7 cellular contexts compared by ENCODE assay signal in the genomic region with DNA sequence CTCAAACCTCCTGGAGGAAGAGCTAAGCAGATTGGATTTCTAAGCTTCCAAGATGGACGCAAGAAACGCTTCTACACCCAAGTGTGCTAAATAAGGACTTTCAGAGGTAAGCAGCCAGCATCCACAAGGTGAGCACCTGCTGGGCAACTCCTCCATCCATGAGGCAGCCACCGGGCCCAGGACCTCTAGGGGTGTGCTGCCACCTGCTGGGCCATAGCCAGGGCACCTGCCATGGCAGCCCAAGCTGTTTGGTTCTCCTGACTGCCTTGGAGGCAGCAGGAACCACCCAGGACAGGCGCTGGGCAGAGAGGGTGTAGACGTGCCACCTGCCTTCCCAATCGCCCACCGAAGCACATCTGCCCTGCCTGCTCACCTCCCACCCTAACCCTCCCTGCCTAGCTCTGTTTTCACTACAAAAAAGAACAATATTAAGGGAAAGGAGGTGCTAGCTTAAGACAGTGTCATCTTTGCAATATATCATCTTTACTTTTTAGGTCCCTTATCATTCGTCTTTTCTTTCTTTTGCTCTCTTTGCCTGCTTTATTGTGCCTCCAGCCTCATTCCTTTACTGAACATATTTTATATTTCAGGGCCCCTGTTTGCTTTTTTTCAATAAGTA. TPM values are rescaled to one million over a fixed set of nuclear protein-coding genes. Genes with fewer than 3 reads are reported as not detected.
A peak's percentile ranks its signal among the peaks of the same experiment; 100 is the strongest.
DNase-seq lines count a peak whose midpoint lies in the region; ATAC-seq and TF ChIP-seq lines count a peak whose summit lies in the region.

No MANE protein-coding gene starts in this region.

- H3K4me1 ChIP-seq in OCI-LY1 (ENCODE audit: insufficient read depth, low read length, severe bottlenecking) = peaks cover 7% of the 10 kb centered on the region
- peaks cover 8% of the 10 kb centered on the region for H3K4me1 ChIP-seq in smooth muscle cell (ENCODE audit: low read depth)
- H3K4me1 ChIP-seq in suprapubic skin = peaks cover 25% of the 10 kb centered on the region

- no peak overlapping the region for H3K27ac ChIP-seq in OCI-LY1 (ENCODE audit: low read depth, low read length, poor library complexity, severe bottlenecking)
- H3K27ac ChIP-seq in smooth muscle cell (ENCODE audit: low read depth) = no peak overlapping the region
- H3K27ac ChIP-seq in suprapubic skin = no peak overlapping the region

- WGBS in smooth muscle cell (ENCODE audit: low lambda C conversion rate) = 84% methylated on average over 8 of the region's 8 CpGs
- WGBS in suprapubic skin = 60% methylated on average over 8 of the region's 8 CpGs

- H3K9me2 ChIP-seq in OCI-LY1 (ENCODE audit: low read depth, low read length) = no peaks in the 10 kb centered on the region

- no peak for TF ChIP-seq EP300 in suprapubic skin (IDR thresholded peaks at IDR 0.05)

- no peaks in the 10 kb centered on the region for H3F3A ChIP-seq in OCI-LY1 (ENCODE audit: insufficient read depth, low read length)
- H3F3A ChIP-seq in smooth muscle cell (ENCODE audit: low read depth) = no peaks in the 10 kb centered on the region

- H3K27me3 ChIP-seq in OCI-LY1 (ENCODE audit: insufficient read depth, low read length) (no peaks in the 10 kb centered on the region), smooth muscle cell (ENCODE audit: low read depth) (no peaks in the 10 kb centered on the region), suprapubic skin (no peaks in the 10 kb centered on the region)

- H3K4me2 ChIP-seq in OCI-LY1 (ENCODE audit: low read length) (no peak overlapping the region), smooth muscle cell (no peak overlapping the region)

- H3K36me3 ChIP-seq in OCI-LY1 (ENCODE audit: insufficient read depth, low read length) = peaks cover 14% of the 10 kb centered on the region
- peaks cover under 1% of the 10 kb centered on the region for H3K36me3 ChIP-seq in smooth muscle cell (ENCODE audit: low read depth)
- peaks cover 25% of the 10 kb centered on the region for H3K36me3 ChIP-seq in suprapubic skin

- H4K20me1 ChIP-seq in OCI-LY1 (ENCODE audit: insufficient read depth, low read length) (no peaks in the 10 kb centered on the region), smooth muscle cell (ENCODE audit: low read depth) (peaks cover 68% of the 10 kb centered on the region)

- H3K79me2 ChIP-seq in OCI-LY1 (ENCODE audit: insufficient read depth, low read length) (no peaks in the 10 kb centered on the region), smooth muscle cell (ENCODE audit: low read depth) (peaks cover 10% of the 10 kb centered on the region)

- H3K9me3 ChIP-seq in OCI-LY1 (ENCODE audit: low read length) (no peaks in the 10 kb centered on the region), smooth muscle cell (replicated peaks; ENCODE audit: low read depth) (no peaks in the 10 kb centered on the region), suprapubic skin (no peaks in the 10 kb centered on the region)

- ATAC-seq in GM18498 (IDR thresholded peaks at IDR 0.05; ENCODE audit: unreplicated experiment) (peak; percentile 83), HG03342 (IDR thresholded peaks at IDR 0.05; ENCODE audit: unreplicated experiment) (peak; percentile 80)

- H2AFZ ChIP-seq in OCI-LY1 (ENCODE audit: low read length) (no peak overlapping the region), smooth muscle cell (ENCODE audit: low read depth) (no peak overlapping the region)

- no peak for TF ChIP-seq POLR2A in suprapubic skin (IDR thresholded peaks at IDR 0.05)

- DNase-seq in activated T-cell treated with anti-CD3 and anti-CD28 coated beads for 4 hours (peak; percentile 71), foreskin fibroblast (peak in 1 of 2 donors; percentile 50), smooth muscle cell (lab: John Stamatoyannopoulos, UW; ENCODE audit: unreplicated experiment) (no peak), suprapubic skin (ENCODE audit: low spot score in 2 of 2) (no peak)

- no peak overlapping the region for H3K9ac ChIP-seq in OCI-LY1 (ENCODE audit: low read length)
- no peak overlapping the region for H3K9ac ChIP-seq in smooth muscle cell (ENCODE audit: low read depth)

- H3K4me3 ChIP-seq in OCI-LY1 (ENCODE audit: low read depth, low read length, poor library complexity, severe bottlenecking) (no peak overlapping the region), foreskin fibroblast (ENCODE audit: low read depth in 1 of 2, low read length in 2 of 2) (no peak overlapping the region), smooth muscle cell (no peak overlapping the region), suprapubic skin (no peak overlapping the region)

- TF ChIP-seq CTCF in OCI-LY1 (IDR thresholded peaks at IDR 0.05; ENCODE audit: low read length) (peak; percentile 95), foreskin fibroblast (IDR thresholded peaks at IDR 0.05; ENCODE audit: low read depth, low read length) (peak; percentile 40), smooth muscle cell (IDR thresholded peaks at IDR 0.05; ENCODE audit: borderline replicate concordance, insufficient read depth, poor library complexity, severe bottlenecking) (peak; percentile 49), suprapubic skin (IDR thresholded peaks at IDR 0.05) (peak in 1 of 2 donors; percentile 73)

RNA-seq across cellular contexts. Expression of a gene that starts 12.9 kb away (rescaled TPM):
- total RNA-seq in smooth muscle cell (0.09 and 0.63 TPM in 2 replicates), suprapubic skin (10 to 100 TPM in 3 of 4 donors, 1 to 10 TPM in 1; 6.8 to 25.2 (median 19.6) TPM)
- 0.35 and 0.74 TPM in 2 replicates for polyA plus RNA-seq in smooth muscle cell

RNA-seq across cellular contexts. Expression of a gene that starts 18.9 kb away (rescaled TPM):
- total RNA-seq in smooth muscle cell (9.1 and 12.4 TPM in 2 replicates), suprapubic skin (10 to 100 TPM; 39.4 to 70.3 (median 56.2) TPM)
- polyA plus RNA-seq in smooth muscle cell = 8.9 and 19.0 TPM in 2 replicates

RNA-seq across cellular contexts. Expression of a gene that starts 24.2 kb away (rescaled TPM):
- total RNA-seq in smooth muscle cell (16.5 and 18.1 TPM in 2 replicates), suprapubic skin (10 to 100 TPM; 33.3 to 57.1 (median 37.9) TPM)
- polyA plus RNA-seq in smooth muscle cell = 30.1 and 31.9 TPM in 2 replicates

RNA-seq across cellular contexts. Expression of a gene that starts 24.6 kb away (rescaled TPM):
- 23.7 and 25.0 TPM in 2 replicates for total RNA-seq in smooth muscle cell
- 33.6 and 35.3 TPM in 2 replicates for polyA plus RNA-seq in smooth muscle cell
- total RNA-seq in suprapubic skin = 10 to 100 TPM; 20.4 to 40.2 (median 30.3) TPM

RNA-seq across cellular contexts. Expression of a gene that starts 27.7 kb away (rescaled TPM):
- total RNA-seq in smooth muscle cell (11.0 and 12.8 TPM in 2 replicates), suprapubic skin (10 to 100 TPM; 25.4 to 44.8 (median 35.6) TPM)
- polyA plus RNA-seq in smooth muscle cell = 20.0 and 25.1 TPM in 2 replicates
